29 cellular contexts compared by ENCODE assay signal in genomic region chr12:41362511-41362910, GRCh38.
"Had no signal": no experiment of that assay in that cellular context is flagged by ENCODE, and none has a peak within 500 bp of the region (broad histone marks: within the 10 kb centered on the region; RNA-seq: fewer than 3 reads in every experiment).

No MANE protein-coding gene starts in this region.

- H3K27ac ChIP-seq: neural progenitor cell, ovary, parathyroid adenoma, psoas muscle, right atrium auricular region, right lobe of liver, sigmoid colon, stomach, thoracic aorta, thyroid gland, tibial nerve, upper lobe of left lung, vagina had no signal

- H3K27ac Mint-ChIP-seq: naive thymus-derived CD4-positive, alpha-beta T cell; natural killer cell; neural progenitor cell; progenitor cell of endocrine pancreas; stimulated activated effector memory CD8-positive, alpha-beta T cell treated with anti-CD3 and anti-CD28 coated beads, Interleukin-12 subunit alpha, Interleukin-12 subunit beta, amount 100 ng/mL, for 72 hours; stimulated activated naive B cell treated with anti-CD40 and anti-IgM and Interleukin-4, amounts not matched to agents 10 μg/mL and 1 μg/mL and 100 μg/mL, for 72 hours; stimulated activated naive CD8-positive, alpha-beta T cell treated with anti-CD3 and anti-CD28 coated beads, Interleukin-15, Interleukin-2, amounts not matched to agents 100 ng/mL and 50 ng/mL, for 24 hours had no signal

- H3K9me3 Mint-ChIP-seq: neural progenitor cell; stimulated activated effector memory CD8-positive, alpha-beta T cell treated with anti-CD3 and anti-CD28 coated beads, Interleukin-12 subunit alpha, Interleukin-12 subunit beta, amount 100 ng/mL, for 72 hours; stimulated activated naive B cell treated with anti-CD40 and anti-IgM and Interleukin-4, amounts not matched to agents 10 μg/mL and 1 μg/mL and 100 μg/mL, for 72 hours; stimulated activated naive CD8-positive, alpha-beta T cell treated with anti-CD3 and anti-CD28 coated beads, Interleukin-15, Interleukin-2, amounts not matched to agents 100 ng/mL and 50 ng/mL, for 24 hours had no signal

- H3K4me3 Mint-ChIP-seq: naive thymus-derived CD4-positive, alpha-beta T cell; natural killer cell; neural progenitor cell; stimulated activated effector memory CD8-positive, alpha-beta T cell treated with anti-CD3 and anti-CD28 coated beads, Interleukin-12 subunit alpha, Interleukin-12 subunit beta, amount 100 ng/mL, for 72 hours; stimulated activated naive B cell treated with anti-CD40 and anti-IgM and Interleukin-4, amounts not matched to agents 10 μg/mL and 1 μg/mL and 100 μg/mL, for 72 hours; stimulated activated naive CD8-positive, alpha-beta T cell treated with anti-CD3 and anti-CD28 coated beads, Interleukin-15, Interleukin-2, amounts not matched to agents 100 ng/mL and 50 ng/mL, for 24 hours had no signal

- H3K4me1 ChIP-seq: parathyroid adenoma, psoas muscle, right atrium auricular region, right lobe of liver, stomach, thyroid gland, upper lobe of left lung, vagina had no signal

- H3K79me2 ChIP-seq: parathyroid adenoma had no signal

- H3K36me3 Mint-ChIP-seq: naive thymus-derived CD4-positive, alpha-beta T cell; natural killer cell; neural progenitor cell; stimulated activated effector memory CD8-positive, alpha-beta T cell treated with anti-CD3 and anti-CD28 coated beads, Interleukin-12 subunit alpha, Interleukin-12 subunit beta, amount 100 ng/mL, for 72 hours; stimulated activated naive B cell treated with anti-CD40 and anti-IgM and Interleukin-4, amounts not matched to agents 10 μg/mL and 1 μg/mL and 100 μg/mL, for 72 hours had no signal

- ATAC-seq: naive thymus-derived CD4-positive, alpha-beta T cell; natural killer cell; psoas muscle; right lobe of liver; stimulated activated effector memory CD8-positive, alpha-beta T cell treated with anti-CD3 and anti-CD28 coated beads, Interleukin-12 subunit alpha, Interleukin-12 subunit beta, amount 100 ng/mL, for 72 hours; stimulated activated naive B cell treated with anti-CD40 and anti-IgM and Interleukin-4, amounts not matched to agents 10 μg/mL and 1 μg/mL and 100 μg/mL, for 72 hours had no signal

- H3K9me3 ChIP-seq: ovary, psoas muscle, right atrium auricular region, right lobe of liver, sigmoid colon, stomach, thoracic aorta, thyroid gland, tibial nerve, upper lobe of left lung, vagina had no signal

- DNase-seq: naive thymus-derived CD4-positive, alpha-beta T cell; natural killer cell; occipital lobe; ovary; posterior cingulate gyrus; psoas muscle; retina; right lobe of liver; sigmoid colon; small intestine; stimulated activated CD4-positive, alpha-beta T cell treated with anti-CD3 and anti-CD28 coated beads, Interleukin-15, amount 100 ng/mL, for 24 hours; stimulated activated CD4-positive, alpha-beta T cell treated with anti-CD3 and anti-CD28 coated beads, Interleukin-2, amount 100 ng/mL, for 24 hours; stimulated activated CD4-positive, alpha-beta T cell treated with anti-CD3 and anti-CD28 coated beads, Interleukin-2, amount 100 ng/mL, for 48 hours; stimulated activated CD4-positive, alpha-beta T cell treated with anti-CD3 and anti-CD28 coated beads, Interleukin-4, amount 100 ng/mL, for 24 hours; stimulated activated naive B cell treated with anti-CD40 and anti-IgM and Interleukin-4, amounts not matched to agents 10 μg/mL and 1 μg/mL and 100 μg/mL, for 72 hours; stimulated activated naive CD4-positive, alpha-beta T cell treated with Interleukin-2 at 50 U/mL for 16 hours; stomach; thyroid gland; trophoblast cell; upper lobe of left lung had no signal

- H3K27me3 Mint-ChIP-seq: naive thymus-derived CD4-positive, alpha-beta T cell; progenitor cell of endocrine pancreas; stimulated activated naive B cell treated with anti-CD40 and anti-IgM and Interleukin-4, amounts not matched to agents 10 μg/mL and 1 μg/mL and 100 μg/mL, for 72 hours; stimulated activated naive CD8-positive, alpha-beta T cell treated with anti-CD3 and anti-CD28 coated beads, Interleukin-15, Interleukin-2, amounts not matched to agents 100 ng/mL and 50 ng/mL, for 24 hours had no signal

- H3K4me2 ChIP-seq: neural progenitor cell had no signal

- H3K27me3 ChIP-seq: neural progenitor cell, ovary, right atrium auricular region, right lobe of liver, sigmoid colon, stomach, thyroid gland, tibial nerve, upper lobe of left lung, vagina had no signal

- H3K4me3 ChIP-seq: neural progenitor cell, ovary, psoas muscle, right atrium auricular region, right lobe of liver, sigmoid colon, stomach, thoracic aorta, thyroid gland, tibial nerve, upper lobe of left lung, vagina had no signal

- H3K4me1 Mint-ChIP-seq: naive thymus-derived CD4-positive, alpha-beta T cell; natural killer cell; stimulated activated effector memory CD8-positive, alpha-beta T cell treated with anti-CD3 and anti-CD28 coated beads, Interleukin-12 subunit alpha, Interleukin-12 subunit beta, amount 100 ng/mL, for 72 hours; stimulated activated naive B cell treated with anti-CD40 and anti-IgM and Interleukin-4, amounts not matched to agents 10 μg/mL and 1 μg/mL and 100 μg/mL, for 72 hours had no signal

- H2AFZ ChIP-seq: neural progenitor cell, parathyroid adenoma had no signal

- H3K36me3 ChIP-seq: neural progenitor cell, ovary, right atrium auricular region, right lobe of liver, sigmoid colon, stomach, thoracic aorta, thyroid gland, tibial nerve, upper lobe of left lung, vagina had no signal

- H3K9ac ChIP-seq: neural progenitor cell, parathyroid adenoma had no signal
